ENCODE assay signal across 16 cellular contexts in the genomic region with DNA sequence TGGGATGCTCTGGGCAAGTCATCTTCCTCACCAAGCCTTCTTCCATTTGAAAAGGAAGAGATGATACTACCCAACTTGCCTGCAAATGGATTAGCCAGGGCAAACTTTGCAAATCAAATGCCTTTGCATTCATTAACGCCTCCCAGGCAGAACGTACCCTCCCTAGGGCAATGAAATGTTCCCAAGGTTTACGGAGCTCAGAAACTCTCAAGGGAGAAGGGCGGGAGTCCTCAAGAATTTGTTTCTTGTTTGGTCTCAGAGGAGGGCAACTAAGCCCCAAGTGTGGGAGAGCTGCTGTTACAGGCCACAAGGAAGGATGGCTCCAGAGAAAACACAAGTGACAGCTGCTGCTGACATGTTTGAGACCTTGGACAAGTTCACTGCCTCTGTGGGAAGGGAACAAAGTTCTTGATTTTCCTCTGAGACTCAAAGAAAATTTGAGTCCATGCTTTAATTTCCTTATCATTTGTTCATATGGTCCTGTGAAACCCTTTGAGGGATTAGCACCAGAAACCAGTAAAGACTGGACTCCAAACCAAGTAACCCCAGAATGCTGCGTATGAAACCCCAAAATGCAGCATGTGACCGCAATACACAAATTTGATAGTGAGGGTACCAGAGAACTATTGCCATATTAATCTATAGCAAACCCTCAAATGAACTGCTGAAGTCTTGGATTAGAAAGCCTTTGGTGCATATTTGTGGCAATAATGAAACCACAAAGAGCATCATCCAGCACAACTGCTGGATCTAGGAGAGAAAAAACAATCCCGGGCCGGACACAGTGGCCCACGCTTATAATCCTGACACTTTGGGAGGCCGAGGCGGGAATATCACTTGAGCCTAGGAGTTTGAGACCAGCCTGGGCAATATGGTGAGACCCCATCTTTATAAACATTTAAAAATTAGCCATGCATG. TPM values are rescaled to one million over a fixed set of nuclear protein-coding genes. Genes with fewer than 3 reads are reported as not detected.
"Had no signal": no experiment of that assay in that cellular context is flagged by ENCODE, and none has a peak within 500 bp of the region (broad histone marks: within the 10 kb centered on the region; RNA-seq: fewer than 3 reads in every experiment).

No MANE protein-coding gene starts in this region.

- ATAC-seq: activated naive CD8-positive, alpha-beta T cell treated with anti-CD3 and anti-CD28 coated beads, Interleukin-2, amount 50 U/mL, for 24 hours had no signal

- H3K9me3 Mint-ChIP-seq: activated CD4-positive, alpha-beta T cell treated with anti-CD3 and anti-CD28 coated beads, Interleukin-2, amount 10 ng/mL, durations not matched to agents 7 days and 5 days; activated naive CD8-positive, alpha-beta T cell treated with anti-CD3 and anti-CD28 coated beads, Interleukin-2, amount 50 U/mL, for 24 hours; naive B cell; stimulated activated effector memory CD8-positive, alpha-beta T cell treated with anti-CD3 and anti-CD28 coated beads, Interleukin-12 subunit alpha, Interleukin-12 subunit beta, amount 100 ng/mL, for 72 hours had no signal

- H3K36me3 Mint-ChIP-seq: naive B cell; stimulated activated effector memory CD8-positive, alpha-beta T cell treated with anti-CD3 and anti-CD28 coated beads, Interleukin-12 subunit alpha, Interleukin-12 subunit beta, amount 100 ng/mL, for 72 hours had no signal

- H3K9me3 ChIP-seq: esophagus muscularis mucosa, lower lobe of right lung, pancreas had no signal

- H3K27me3 ChIP-seq: dorsolateral prefrontal cortex, pancreas had no signal

- H3K36me3 ChIP-seq: esophagus muscularis mucosa, lower lobe of right lung, pancreas had no signal

- H3K4me1 Mint-ChIP-seq: activated naive CD8-positive, alpha-beta T cell treated with anti-CD3 and anti-CD28 coated beads, Interleukin-2, amount 50 U/mL, for 24 hours; naive B cell; stimulated activated effector memory CD8-positive, alpha-beta T cell treated with anti-CD3 and anti-CD28 coated beads, Interleukin-12 subunit alpha, Interleukin-12 subunit beta, amount 100 ng/mL, for 72 hours had no signal

- H3K4me1 ChIP-seq: esophagus muscularis mucosa, lower lobe of right lung, pancreas had no signal

- DNase-seq: activated CD4-positive, alpha-beta T cell treated with anti-CD3 and anti-CD28 coated beads, Interleukin-2, amount 10 ng/mL, durations not matched to agents 7 days and 5 days; activated CD4-positive, CD25-positive, alpha-beta regulatory T cell; activated CD8-positive, alpha-beta memory T cell treated with anti-CD3 and anti-CD28 coated beads, Interleukin-2, amount 50 U/mL, for 48 hours; activated naive CD4-positive, alpha-beta T cell; activated naive CD8-positive, alpha-beta T cell treated with anti-CD3 and anti-CD28 coated beads, Interleukin-2, amount 50 U/mL, for 24 hours; aorta; left cardiac atrium; lower lobe of right lung; midbrain; naive B cell; pancreas; SW 1271 had no signal

- H3K27ac Mint-ChIP-seq: activated CD4-positive, alpha-beta T cell treated with anti-CD3 and anti-CD28 coated beads, Interleukin-2, amount 10 ng/mL, durations not matched to agents 7 days and 5 days; activated naive CD8-positive, alpha-beta T cell treated with anti-CD3 and anti-CD28 coated beads, Interleukin-2, amount 50 U/mL, for 24 hours; naive B cell; stimulated activated effector memory CD8-positive, alpha-beta T cell treated with anti-CD3 and anti-CD28 coated beads, Interleukin-12 subunit alpha, Interleukin-12 subunit beta, amount 100 ng/mL, for 72 hours had no signal

- H3K4me3 ChIP-seq: dorsolateral prefrontal cortex, esophagus muscularis mucosa, lower lobe of right lung, pancreas had no signal

- H3K4me3 Mint-ChIP-seq: activated CD4-positive, alpha-beta T cell treated with anti-CD3 and anti-CD28 coated beads, Interleukin-2, amount 10 ng/mL, durations not matched to agents 7 days and 5 days; activated naive CD8-positive, alpha-beta T cell treated with anti-CD3 and anti-CD28 coated beads, Interleukin-2, amount 50 U/mL, for 24 hours; naive B cell; stimulated activated effector memory CD8-positive, alpha-beta T cell treated with anti-CD3 and anti-CD28 coated beads, Interleukin-12 subunit alpha, Interleukin-12 subunit beta, amount 100 ng/mL, for 72 hours had no signal

RNA-seq across cellular contexts. Expression of a gene that starts 22.9 kb away (rescaled TPM):
- total RNA-seq: activated CD4-positive, alpha-beta T cell treated with anti-CD3 and anti-CD28 coated beads, Interleukin-2, amount 10 ng/mL, durations not matched to agents 7 days and 5 days; T-helper 2 cell treated with Interferon-gamma antibody and Interleukin-4, amounts not matched to agents 100 ng/mL and 5 ng/mL, for 36 hours had no signal
